ENCODE assay signal across 11 cellular contexts in genomic region chr4:169668069-169668721, GRCh38.
"Had no signal": no experiment of that assay in that cellular context is flagged by ENCODE, and none has a peak within 500 bp of the region (broad histone marks: within the 10 kb centered on the region; RNA-seq: fewer than 3 reads in every experiment).

No MANE protein-coding gene starts in this region.

- ATAC-seq: heart left ventricle; stimulated activated naive CD8-positive, alpha-beta T cell treated with anti-CD3 and anti-CD28 coated beads, Interleukin-15, amount 100 ng/mL, for 72 hours had no signal

- H3K27me3 ChIP-seq: esophagus squamous epithelium, heart left ventricle, testis had no signal

- H3K4me3 ChIP-seq: esophagus squamous epithelium, heart left ventricle, testis had no signal

- H3K9me3 ChIP-seq: esophagus squamous epithelium, testis had no signal

- H3K27ac ChIP-seq: esophagus squamous epithelium, heart left ventricle, testis had no signal

- FAIRE-seq: colon had no signal

- DNase-seq: activated CD4-positive, alpha-beta T cell treated with anti-CD3 and anti-CD28 coated beads for 48 hours; activated naive CD4-positive, alpha-beta T cell treated with Interleukin-2 at 50 U/mL for 16 hours; esophagus squamous epithelium; foreskin fibroblast; heart left ventricle; mesenchymal stem cell; stimulated activated CD4-positive, alpha-beta T cell treated with anti-CD3 and anti-CD28 coated beads, Interleukin-15, amount 100 ng/mL, for 24 hours; stimulated activated CD4-positive, alpha-beta T cell treated with anti-CD3 and anti-CD28 coated beads, Interleukin-4, amount 100 ng/mL, for 4 hours; stimulated activated naive CD8-positive, alpha-beta T cell treated with anti-CD3 and anti-CD28 coated beads, Interleukin-15, amount 100 ng/mL, for 72 hours; testis had no signal
